8 cellular contexts compared by ENCODE assay signal in genomic region chr14:88323520-88324199, GRCh38. TPM values are rescaled to one million over a fixed set of nuclear protein-coding genes. Genes with fewer than 3 reads are reported as not detected.
A peak's percentile ranks its signal among the peaks of the same experiment; 100 is the strongest.
DNase-seq lines count a peak whose midpoint lies in the region; ATAC-seq, FAIRE-seq and TF ChIP-seq lines count a peak whose summit lies in the region.

No MANE protein-coding gene starts in this region.

- no TSS peak for BruUV-seq in MCF 10A (replicated peaks; lab: Mats Ljungman, UMichigan)

- POLR2A ChIA-PET in CD4-positive, alpha-beta memory T cell (lab: Charles Lee; ENCODE audit: partially characterized antibody): no interaction called here
- POLR2A ChIA-PET in MCF 10A (lab: Yijun Ruan, JAX): no interaction called here

- peaks cover 31 to 38% of the 10 kb centered on the region in 2 donors for H3K27me3 Mint-ChIP-seq in CD4-positive, alpha-beta memory T cell
- H3K27me3 Mint-ChIP-seq in MCF 10A (ENCODE audit: insufficient read depth, unreplicated experiment): peaks cover 41% of the 10 kb centered on the region

- no peak for DNase-seq in CD4-positive, alpha-beta memory T cell
- DNase-seq in NCI-H345 (lab: John Stamatoyannopoulos, UW): peak; percentile 47
- DNase-seq in MCF 10A (ENCODE audit: unreplicated experiment): no peak
- peak in 1 of 3 donors; percentile 29 for DNase-seq in mucosa of descending colon
- DNase-seq in SW 1271 (lab: John Stamatoyannopoulos, UW): no peak
- DNase-seq in small intestine: no peak

- 1 to 2% (median 1%) methylated on average over 37 to 70 of the region's 70 CpGs for WGBS in small intestine, 3 donors

- no peaks in the 10 kb centered on the region for H3K9me3 ChIP-seq in CD4-positive, alpha-beta memory T cell (ENCODE audit: control insufficient read depth in 1 of 2, low read length in 2 of 2)
- H3K9me3 ChIP-seq in mucosa of descending colon (no peaks in the 10 kb centered on the region), small intestine (ENCODE audit: control insufficient read depth, low read depth) (no peaks in the 10 kb centered on the region)

- H3K9me3 Mint-ChIP-seq in CD4-positive, alpha-beta memory T cell: peaks cover 0 to 1% (median 0%) of the 10 kb centered on the region in 8 donors
- H3K9me3 Mint-ChIP-seq in MCF 10A (ENCODE audit: unreplicated experiment): no peaks in the 10 kb centered on the region

- H3K27ac Mint-ChIP-seq in CD4-positive, alpha-beta memory T cell: no peak overlapping the region
- H3K27ac Mint-ChIP-seq in MCF 10A (ENCODE audit: low read depth, unreplicated experiment): no peak overlapping the region

- H3K27me3 ChIP-seq in CD4-positive, alpha-beta memory T cell (ENCODE audit: insufficient read depth, low read length): peaks cover 24% of the 10 kb centered on the region
- peaks cover 9 to 45% of the 10 kb centered on the region in 2 donors for H3K27me3 ChIP-seq in small intestine (ENCODE audit: control insufficient read depth in 2 of 2, insufficient read depth in 2 of 2, low read length in 2 of 2)

- no peaks in the 10 kb centered on the region for H3K36me3 Mint-ChIP-seq in CD4-positive, alpha-beta memory T cell
- H3K36me3 Mint-ChIP-seq in MCF 10A (ENCODE audit: insufficient read depth, unreplicated experiment): no peaks in the 10 kb centered on the region

- no peak overlapping the region for H3K4me3 ChIP-seq in CD4-positive, alpha-beta memory T cell (ENCODE audit: low read length in 2 of 2)
- no peak overlapping the region for H3K4me3 ChIP-seq in mucosa of descending colon
- H3K4me3 ChIP-seq in small intestine (ENCODE audit: low read depth in 1 of 2, low read length in 2 of 2): peak overlapping the region in 1 of 2 donors; percentile 56

- FAIRE-seq in small intestine (lab: Jason Lieb, UNC): no peak

- CTCF ChIA-PET in CD4-positive, alpha-beta memory T cell (lab: Charles Lee; ENCODE audit: partially characterized antibody): no interaction called here
- CTCF ChIA-PET in MCF 10A (lab: Yijun Ruan, JAX): interaction anchor here (0.6 kb wide), 1 partner anchor 1615 kb away, joined by 7 read pairs; no protein-coding TSS in a partner anchor

- peaks cover 0 to 8% (median 6%) of the 10 kb centered on the region in 4 donors for H3K4me1 Mint-ChIP-seq in CD4-positive, alpha-beta memory T cell
- H3K4me1 Mint-ChIP-seq in MCF 10A (ENCODE audit: insufficient read depth, unreplicated experiment): no peaks in the 10 kb centered on the region

- intact Hi-C loops in CD4-positive, alpha-beta memory T cell (cut with micrococcal nuclease): no loop called here
- intact Hi-C loops in MCF 10A (cut with micrococcal nuclease) (no loop called here), mucosa of descending colon (cut with DNase I, micrococcal nuclease) (no loop called here)

- H3K4me3 Mint-ChIP-seq in CD4-positive, alpha-beta memory T cell: peak overlapping the region in 5 of 8 donors; percentile 22 to 66 (median 35)
- H3K4me3 Mint-ChIP-seq in MCF 10A (ENCODE audit: unreplicated experiment): peak overlapping the region; percentile 22

- no peaks in the 10 kb centered on the region for H3K4me1 ChIP-seq in CD4-positive, alpha-beta memory T cell (ENCODE audit: insufficient read depth, low read length)
- H3K4me1 ChIP-seq in mucosa of descending colon (ENCODE audit: low read depth): peaks cover 6% of the 10 kb centered on the region
- H3K4me1 ChIP-seq in small intestine (ENCODE audit: control insufficient read depth in 2 of 2, insufficient read depth in 1 of 2, low read depth in 1 of 2, low read length in 1 of 2): no peaks in the 10 kb centered on the region

- no peaks in the 10 kb centered on the region for H3K36me3 ChIP-seq in CD4-positive, alpha-beta memory T cell (ENCODE audit: insufficient read depth, low read length)
- no peaks in the 10 kb centered on the region for H3K36me3 ChIP-seq in mucosa of descending colon (ENCODE audit: low read depth)
- no peaks in the 10 kb centered on the region for H3K36me3 ChIP-seq in small intestine (ENCODE audit: control insufficient read depth in 2 of 2, insufficient read depth in 2 of 2, low read length in 2 of 2)

- ATAC-seq in GM18519 (IDR thresholded peaks at IDR 0.05; ENCODE audit: low FRiP score, unreplicated experiment) (peak; percentile 94), HG02884 (IDR thresholded peaks at IDR 0.05; ENCODE audit: unreplicated experiment) (peak; percentile 83), mucosa of descending colon (peak; percentile 23)

- TF ChIP-seq CTCF in MCF 10A (IDR thresholded peaks at IDR 0.05; ENCODE audit: unreplicated experiment): no peak
- no peak for TF ChIP-seq CTCF in mucosa of descending colon (IDR thresholded peaks at IDR 0.05)

- no peak overlapping the region for H3K27ac ChIP-seq in CD4-positive, alpha-beta memory T cell (ENCODE audit: low read depth, low read length)
- no peak overlapping the region for H3K27ac ChIP-seq in small intestine (ENCODE audit: low read depth in 1 of 2, low read length in 1 of 2)

RNA-seq across cellular contexts. Expression of gene KCNK10, which starts 0.6 kb away (rescaled TPM):
- total RNA-seq in CD4-positive, alpha-beta memory T cell: not detected
- polyA plus RNA-seq in CD4-positive, alpha-beta memory T cell: not detected
- total RNA-seq in MCF 10A (2022) (not detected in 2 replicates), mucosa of descending colon (1 to 10 TPM; 1.7 to 2.1 (median 2.0) TPM)
- 1 to 10 TPM; 1.9 to 2.9 (median 2.2) TPM for polyA plus RNA-seq in small intestine

Comparison
In these comparisons a context has a peak if more than half of its experiments do, and no peak if none do; other contexts are left out.
1. ATAC-seq: peak in every context shown above with its lines; median percentile 94 in GM18519; 83 in HG02884; 23 in mucosa of descending colon.